Comparison of ENCODE assay signal across 18 cellular contexts in the genomic region with DNA sequence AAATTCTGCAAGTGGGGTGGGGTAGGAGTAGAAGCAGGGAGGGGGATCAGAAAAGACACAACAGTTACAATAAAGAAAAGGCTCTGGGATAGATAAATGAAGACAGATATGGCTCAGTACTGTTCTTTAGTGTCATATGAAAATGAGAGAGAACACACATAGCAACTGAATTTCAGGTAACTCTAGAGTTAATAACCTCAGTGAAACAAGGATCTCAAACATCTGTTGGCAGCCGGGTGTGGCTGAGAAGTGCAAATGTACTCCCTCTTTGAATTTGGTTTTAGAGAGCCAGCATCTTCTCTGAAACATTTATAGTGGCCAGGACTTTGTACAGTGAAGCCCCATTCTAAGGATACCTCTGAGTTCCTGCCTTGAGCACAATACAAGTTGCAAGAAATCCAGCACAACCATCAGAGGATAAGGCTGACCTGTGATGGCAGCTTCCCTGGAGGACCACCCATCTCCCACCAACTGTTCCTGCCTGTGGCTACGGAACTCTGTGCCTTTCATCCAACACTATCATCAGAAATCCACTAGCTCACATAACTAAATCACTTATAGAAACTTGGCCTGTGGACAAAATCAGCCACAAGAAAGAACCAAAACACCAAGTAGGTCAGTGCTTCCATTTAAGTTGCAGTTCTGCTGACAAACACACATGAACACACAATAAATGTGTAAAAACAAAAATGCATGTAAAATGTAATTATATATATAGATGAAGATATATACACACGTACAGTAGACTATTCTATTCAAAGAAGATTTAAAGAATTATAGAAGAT. TPM values are rescaled to one million over a fixed set of nuclear protein-coding genes. Genes with fewer than 3 reads are reported as not detected.
DNase-seq lines count a peak whose midpoint lies in the region; ATAC-seq lines count a peak whose summit lies in the region.
"Had no signal": no experiment of that assay in that cellular context is flagged by ENCODE, and none has a peak within 500 bp of the region (broad histone marks: within the 10 kb centered on the region; RNA-seq: fewer than 3 reads in every experiment).

No MANE protein-coding gene starts in this region.

- H3K4me1 Mint-ChIP-seq in IgD-negative memory B cell (peaks cover 44 to 51% (median 49%) of the 10 kb centered on the region in 3 donors), naive B cell (peaks cover 23 to 47% (median 32%) of the 10 kb centered on the region in 3 donors)
- H3K4me1 Mint-ChIP-seq in T-helper 2 cell treated with Interferon-gamma antibody and Interleukin-4, amounts not matched to agents 5 μg/mL and 100 μg/mL, for 36 hours (ENCODE audit: low read depth) = peaks cover 26% of the 10 kb centered on the region

- ATAC-seq in GM19324 (IDR thresholded peaks at IDR 0.05; ENCODE audit: low FRiP score, unreplicated experiment) (peak; percentile 50), GM21786 (IDR thresholded peaks at IDR 0.05; ENCODE audit: unreplicated experiment) (peak; percentile 45), naive B cell (ENCODE audit: low read depth in 2 of 2) (peak in 1 of 2 donors; percentile 14)
- ATAC-seq: CD8-positive, alpha-beta T cell; left cardiac atrium; stimulated activated naive CD8-positive, alpha-beta T cell treated with anti-CD3 and anti-CD28 coated beads, Interleukin-15, Interleukin-2, amounts not matched to agents 100 U/mL and 50 U/mL, for 24 hours had no signal

- no peak for DNase-seq in naive B cell
- DNase-seq in activated CD4-positive, alpha-beta T cell treated with anti-CD3 and anti-CD28 coated beads for 4 hours = no peak
- DNase-seq in stimulated activated CD4-positive, alpha-beta T cell treated with anti-CD3 and anti-CD28 coated beads, Interleukin-1b, Interleukin-23, amount 100 ng/mL, for 48 hours = no peak
- DNase-seq in T-helper 2 cell treated with Interferon-gamma antibody and Interleukin-4, amounts not matched to agents 5 μg/mL and 100 μg/mL, for 36 hours (ENCODE audit: low spot score) = no peak
- DNase-seq: activated naive CD8-positive, alpha-beta T cell treated with anti-CD3 and anti-CD28 coated beads, Interleukin-2, amount 10 ng/mL, durations not matched to agents 7 days and 5 days; CD8-positive, alpha-beta T cell; cerebellar nuclear complex; DMS53; head of caudate nucleus; left cardiac atrium; NCI-H1436 treated with DMSO at 0.1 percent for 48 hours; nucleus accumbens; stimulated activated CD4-positive, alpha-beta T cell treated with anti-CD3 and anti-CD28 coated beads, Interleukin-4, amount 100 ng/mL, for 1 hour; stimulated activated naive CD8-positive, alpha-beta T cell treated with anti-CD3 and anti-CD28 coated beads, Interleukin-15, Interleukin-2, amounts not matched to agents 100 U/mL and 50 U/mL, for 24 hours had no signal

- H3K4me3 Mint-ChIP-seq in IgD-negative memory B cell = peak overlapping the region in 3 of 4 donors; percentile 72 to 87 (median 83)
- H3K4me3 Mint-ChIP-seq in naive B cell = peak overlapping the region in 2 of 8 donors; percentile 9 to 37
- H3K4me3 Mint-ChIP-seq in T-helper 2 cell treated with Interferon-gamma antibody and Interleukin-4, amounts not matched to agents 5 μg/mL and 100 μg/mL, for 36 hours = no peak overlapping the region
- H3K4me3 Mint-ChIP-seq: activated naive CD8-positive, alpha-beta T cell treated with anti-CD3 and anti-CD28 coated beads, Interleukin-2, amount 10 ng/mL, durations not matched to agents 7 days and 5 days; CD8-positive, alpha-beta T cell had no signal

- no peaks in the 10 kb centered on the region for H3K36me3 Mint-ChIP-seq in IgD-negative memory B cell
- no peaks in the 10 kb centered on the region for H3K36me3 Mint-ChIP-seq in naive B cell
- H3K36me3 Mint-ChIP-seq in T-helper 2 cell treated with Interferon-gamma antibody and Interleukin-4, amounts not matched to agents 5 μg/mL and 100 μg/mL, for 36 hours (ENCODE audit: low read depth) = peaks cover 2% of the 10 kb centered on the region

- H3K27ac Mint-ChIP-seq in IgD-negative memory B cell = peak overlapping the region; percentile 5 to 90 (median 41)
- H3K27ac Mint-ChIP-seq in naive B cell = peak overlapping the region; percentile 6 to 77 (median 56)
- no peak overlapping the region for H3K27ac Mint-ChIP-seq in T-helper 2 cell treated with Interferon-gamma antibody and Interleukin-4, amounts not matched to agents 5 μg/mL and 100 μg/mL, for 36 hours
- H3K27ac Mint-ChIP-seq: activated naive CD8-positive, alpha-beta T cell treated with anti-CD3 and anti-CD28 coated beads, Interleukin-2, amount 10 ng/mL, durations not matched to agents 7 days and 5 days; activated T-helper 2 cell treated with anti-CD3 and anti-CD28 coated beads, Interferon-gamma antibody, Interleukin-2, Interleukin-4, amounts not matched to agents 10 μg/mL and 5 μg/mL and 100 μg/mL, durations not matched to agents 14 hours and 24 hours and 36 hours; CD8-positive, alpha-beta T cell had no signal

- H3K27me3 Mint-ChIP-seq in IgD-negative memory B cell = no peaks in the 10 kb centered on the region
- no peaks in the 10 kb centered on the region for H3K27me3 Mint-ChIP-seq in naive B cell
- H3K27me3 Mint-ChIP-seq in T-helper 2 cell treated with Interferon-gamma antibody and Interleukin-4, amounts not matched to agents 5 μg/mL and 100 μg/mL, for 36 hours (ENCODE audit: low read depth) = no peaks in the 10 kb centered on the region
- H3K27me3 Mint-ChIP-seq: activated naive CD8-positive, alpha-beta T cell treated with anti-CD3 and anti-CD28 coated beads, Interleukin-2, amount 10 ng/mL, durations not matched to agents 7 days and 5 days had no signal

- H3K9me3 Mint-ChIP-seq in IgD-negative memory B cell (no peaks in the 10 kb centered on the region), naive B cell (no peaks in the 10 kb centered on the region)
- no peaks in the 10 kb centered on the region for H3K9me3 Mint-ChIP-seq in T-helper 2 cell treated with Interferon-gamma antibody and Interleukin-4, amounts not matched to agents 5 μg/mL and 100 μg/mL, for 36 hours
- H3K9me3 Mint-ChIP-seq: activated naive CD8-positive, alpha-beta T cell treated with anti-CD3 and anti-CD28 coated beads, Interleukin-2, amount 10 ng/mL, durations not matched to agents 7 days and 5 days; activated T-helper 2 cell treated with anti-CD3 and anti-CD28 coated beads, Interferon-gamma antibody, Interleukin-2, Interleukin-4, amounts not matched to agents 10 μg/mL and 5 μg/mL and 100 μg/mL, durations not matched to agents 14 hours and 24 hours and 36 hours; CD8-positive, alpha-beta T cell had no signal

RNA-seq across cellular contexts. Expression of a gene that starts 37.3 kb away (rescaled TPM):
- 10.0 TPM for polyA plus RNA-seq in IgD-negative memory B cell
- 10 to 100 TPM in 4 of 6 donors, 1 to 10 TPM in 2; 8.5 to 17.9 (median 10.6) TPM for polyA plus RNA-seq in naive B cell (ENCODE audit: low read depth in 6 of 6)

RNA-seq across cellular contexts. Expression of a gene that starts 37.8 kb away (rescaled TPM):
- polyA plus RNA-seq in IgD-negative memory B cell = 6.8 TPM
- 1 to 10 TPM; 3.4 to 8.6 (median 4.8) TPM for polyA plus RNA-seq in naive B cell (ENCODE audit: low read depth in 6 of 6)
